2 cellular contexts compared by ENCODE assay signal in genomic region chr17:75698659-75699058, GRCh38.
TF ChIP-seq lines count a peak whose summit lies in the region.

No MANE protein-coding gene starts in this region.

TF ChIP-seq in HepG2, 621 proteins besides CTCF, POLR2A, EP300 and RAD21:
- TF ChIP-seq ZNF652 (CRISPR knock-in tag; IDR thresholded peaks at IDR 0.05; ENCODE audit: borderline replicate concordance, low read depth) (peak; percentile 54; the same call in 1 of the 2 replicates), SNAPC5 (CRISPR knock-in tag; IDR thresholded peaks at IDR 0.05; ENCODE audit: borderline replicate concordance) (no peak), ZKSCAN8 (CRISPR knock-in tag; IDR thresholded peaks at IDR 0.05; ENCODE audit: borderline replicate concordance) (0 out of 2 replicates have a peak, but pooled peaks have one; percentile 6), ZNF615 (CRISPR knock-in tag; IDR thresholded peaks at IDR 0.05; ENCODE audit: borderline replicate concordance) (no peak)
- TF ChIP-seq, protein P1, sequence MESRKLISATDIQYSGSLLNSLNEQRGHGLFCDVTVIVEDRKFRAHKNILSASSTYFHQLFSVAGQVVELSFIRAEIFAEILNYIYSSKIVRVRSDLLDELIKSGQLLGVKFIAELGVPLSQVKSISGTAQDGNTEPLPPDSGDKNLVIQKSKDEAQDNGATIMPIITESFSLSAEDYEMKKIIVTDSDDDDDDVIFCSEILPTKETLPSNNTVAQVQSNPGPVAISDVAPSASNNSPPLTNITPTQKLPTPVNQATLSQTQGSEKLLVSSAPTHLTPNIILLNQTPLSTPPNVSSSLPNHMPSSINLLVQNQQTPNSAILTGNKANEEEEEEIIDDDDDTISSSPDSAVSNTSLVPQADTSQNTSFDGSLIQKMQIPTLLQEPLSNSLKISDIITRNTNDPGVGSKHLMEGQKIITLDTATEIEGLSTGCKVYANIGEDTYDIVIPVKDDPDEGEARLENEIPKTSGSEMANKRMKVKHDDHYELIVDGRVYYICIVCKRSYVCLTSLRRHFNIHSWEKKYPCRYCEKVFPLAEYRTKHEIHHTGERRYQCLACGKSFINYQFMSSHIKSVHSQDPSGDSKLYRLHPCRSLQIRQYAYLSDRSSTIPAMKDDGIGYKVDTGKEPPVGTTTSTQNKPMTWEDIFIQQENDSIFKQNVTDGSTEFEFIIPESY (CRISPR knock-in tag; IDR thresholded peaks at IDR 0.05): peak; percentile 80
- TF ChIP-seq, protein P2, sequence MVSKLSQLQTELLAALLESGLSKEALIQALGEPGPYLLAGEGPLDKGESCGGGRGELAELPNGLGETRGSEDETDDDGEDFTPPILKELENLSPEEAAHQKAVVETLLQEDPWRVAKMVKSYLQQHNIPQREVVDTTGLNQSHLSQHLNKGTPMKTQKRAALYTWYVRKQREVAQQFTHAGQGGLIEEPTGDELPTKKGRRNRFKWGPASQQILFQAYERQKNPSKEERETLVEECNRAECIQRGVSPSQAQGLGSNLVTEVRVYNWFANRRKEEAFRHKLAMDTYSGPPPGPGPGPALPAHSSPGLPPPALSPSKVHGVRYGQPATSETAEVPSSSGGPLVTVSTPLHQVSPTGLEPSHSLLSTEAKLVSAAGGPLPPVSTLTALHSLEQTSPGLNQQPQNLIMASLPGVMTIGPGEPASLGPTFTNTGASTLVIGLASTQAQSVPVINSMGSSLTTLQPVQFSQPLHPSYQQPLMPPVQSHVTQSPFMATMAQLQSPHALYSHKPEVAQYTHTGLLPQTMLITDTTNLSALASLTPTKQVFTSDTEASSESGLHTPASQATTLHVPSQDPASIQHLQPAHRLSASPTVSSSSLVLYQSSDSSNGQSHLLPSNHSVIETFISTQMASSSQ (IDR thresholded peaks at IDR 0.05; ENCODE audit: low read depth): peak; percentile 47
- TF ChIP-seq, protein P2 (CRISPR knock-in tag; IDR thresholded peaks at IDR 0.05; ENCODE audit: borderline replicate concordance): no peak; the same call in 1 of the 2 replicates
- TF ChIP-seq, protein P3, sequence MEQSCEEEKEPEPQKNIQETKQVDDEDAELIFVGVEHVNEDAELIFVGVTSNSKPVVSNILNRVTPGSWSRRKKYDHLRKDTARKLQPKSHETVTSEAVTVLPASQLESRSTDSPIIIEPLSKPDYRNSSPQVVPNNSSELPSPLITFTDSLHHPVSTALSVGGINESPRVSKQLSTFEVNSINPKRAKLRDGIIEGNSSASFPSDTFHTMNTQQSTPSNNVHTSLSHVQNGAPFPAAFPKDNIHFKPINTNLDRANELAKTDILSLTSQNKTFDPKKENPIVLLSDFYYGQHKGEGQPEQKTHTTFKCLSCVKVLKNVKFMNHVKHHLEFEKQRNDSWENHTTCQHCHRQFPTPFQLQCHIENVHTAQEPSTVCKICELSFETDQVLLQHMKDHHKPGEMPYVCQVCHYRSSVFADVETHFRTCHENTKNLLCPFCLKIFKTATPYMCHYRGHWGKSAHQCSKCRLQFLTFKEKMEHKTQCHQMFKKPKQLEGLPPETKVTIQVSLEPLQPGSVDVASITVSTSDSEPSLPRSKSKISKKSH (CRISPR knock-in tag; IDR thresholded peaks at IDR 0.05; ENCODE audit: borderline replicate concordance): no peak

TF ChIP-seq in GM23338, 12 proteins besides CTCF, POLR2A, EP300 and RAD21:
- TF ChIP-seq NANOG (IDR thresholded peaks at IDR 0.05; ENCODE audit: borderline replicate concordance) (no peak), EZH2phosphoT487 (IDR thresholded peaks at IDR 0.05; ENCODE audit: unreplicated experiment) (no peak), JUNB (IDR thresholded peaks at IDR 0.05; ENCODE audit: unreplicated experiment) (no peak), CREB1 (CRISPR knock-in tag; IDR thresholded peaks at IDR 0.05; ENCODE audit: low read depth) (no peak), ZNF331 (CRISPR knock-in tag; IDR thresholded peaks at IDR 0.05; ENCODE audit: low read depth) (no peak), POLR2AphosphoS5 (IDR thresholded peaks at IDR 0.05; ENCODE audit: low read depth) (no peak), STAT1 (IDR thresholded peaks at IDR 0.05; ENCODE audit: unreplicated experiment) (no peak), EZH2 (IDR thresholded peaks at IDR 0.05; ENCODE audit: low read depth, unreplicated experiment) (no peak), ZNF114 (CRISPR knock-in tag; IDR thresholded peaks at IDR 0.05) (no peak)
- TF ChIP-seq, protein P4, sequence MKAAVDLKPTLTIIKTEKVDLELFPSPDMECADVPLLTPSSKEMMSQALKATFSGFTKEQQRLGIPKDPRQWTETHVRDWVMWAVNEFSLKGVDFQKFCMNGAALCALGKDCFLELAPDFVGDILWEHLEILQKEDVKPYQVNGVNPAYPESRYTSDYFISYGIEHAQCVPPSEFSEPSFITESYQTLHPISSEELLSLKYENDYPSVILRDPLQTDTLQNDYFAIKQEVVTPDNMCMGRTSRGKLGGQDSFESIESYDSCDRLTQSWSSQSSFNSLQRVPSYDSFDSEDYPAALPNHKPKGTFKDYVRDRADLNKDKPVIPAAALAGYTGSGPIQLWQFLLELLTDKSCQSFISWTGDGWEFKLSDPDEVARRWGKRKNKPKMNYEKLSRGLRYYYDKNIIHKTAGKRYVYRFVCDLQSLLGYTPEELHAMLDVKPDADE (IDR thresholded peaks at IDR 0.05): no peak
- TF ChIP-seq, protein P5, sequence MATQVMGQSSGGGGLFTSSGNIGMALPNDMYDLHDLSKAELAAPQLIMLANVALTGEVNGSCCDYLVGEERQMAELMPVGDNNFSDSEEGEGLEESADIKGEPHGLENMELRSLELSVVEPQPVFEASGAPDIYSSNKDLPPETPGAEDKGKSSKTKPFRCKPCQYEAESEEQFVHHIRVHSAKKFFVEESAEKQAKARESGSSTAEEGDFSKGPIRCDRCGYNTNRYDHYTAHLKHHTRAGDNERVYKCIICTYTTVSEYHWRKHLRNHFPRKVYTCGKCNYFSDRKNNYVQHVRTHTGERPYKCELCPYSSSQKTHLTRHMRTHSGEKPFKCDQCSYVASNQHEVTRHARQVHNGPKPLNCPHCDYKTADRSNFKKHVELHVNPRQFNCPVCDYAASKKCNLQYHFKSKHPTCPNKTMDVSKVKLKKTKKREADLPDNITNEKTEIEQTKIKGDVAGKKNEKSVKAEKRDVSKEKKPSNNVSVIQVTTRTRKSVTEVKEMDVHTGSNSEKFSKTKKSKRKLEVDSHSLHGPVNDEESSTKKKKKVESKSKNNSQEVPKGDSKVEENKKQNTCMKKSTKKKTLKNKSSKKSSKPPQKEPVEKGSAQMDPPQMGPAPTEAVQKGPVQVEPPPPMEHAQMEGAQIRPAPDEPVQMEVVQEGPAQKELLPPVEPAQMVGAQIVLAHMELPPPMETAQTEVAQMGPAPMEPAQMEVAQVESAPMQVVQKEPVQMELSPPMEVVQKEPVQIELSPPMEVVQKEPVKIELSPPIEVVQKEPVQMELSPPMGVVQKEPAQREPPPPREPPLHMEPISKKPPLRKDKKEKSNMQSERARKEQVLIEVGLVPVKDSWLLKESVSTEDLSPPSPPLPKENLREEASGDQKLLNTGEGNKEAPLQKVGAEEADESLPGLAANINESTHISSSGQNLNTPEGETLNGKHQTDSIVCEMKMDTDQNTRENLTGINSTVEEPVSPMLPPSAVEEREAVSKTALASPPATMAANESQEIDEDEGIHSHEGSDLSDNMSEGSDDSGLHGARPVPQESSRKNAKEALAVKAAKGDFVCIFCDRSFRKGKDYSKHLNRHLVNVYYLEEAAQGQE (IDR thresholded peaks at IDR 0.05; ENCODE audit: unreplicated experiment): no peak
- TF ChIP-seq, protein P6, sequence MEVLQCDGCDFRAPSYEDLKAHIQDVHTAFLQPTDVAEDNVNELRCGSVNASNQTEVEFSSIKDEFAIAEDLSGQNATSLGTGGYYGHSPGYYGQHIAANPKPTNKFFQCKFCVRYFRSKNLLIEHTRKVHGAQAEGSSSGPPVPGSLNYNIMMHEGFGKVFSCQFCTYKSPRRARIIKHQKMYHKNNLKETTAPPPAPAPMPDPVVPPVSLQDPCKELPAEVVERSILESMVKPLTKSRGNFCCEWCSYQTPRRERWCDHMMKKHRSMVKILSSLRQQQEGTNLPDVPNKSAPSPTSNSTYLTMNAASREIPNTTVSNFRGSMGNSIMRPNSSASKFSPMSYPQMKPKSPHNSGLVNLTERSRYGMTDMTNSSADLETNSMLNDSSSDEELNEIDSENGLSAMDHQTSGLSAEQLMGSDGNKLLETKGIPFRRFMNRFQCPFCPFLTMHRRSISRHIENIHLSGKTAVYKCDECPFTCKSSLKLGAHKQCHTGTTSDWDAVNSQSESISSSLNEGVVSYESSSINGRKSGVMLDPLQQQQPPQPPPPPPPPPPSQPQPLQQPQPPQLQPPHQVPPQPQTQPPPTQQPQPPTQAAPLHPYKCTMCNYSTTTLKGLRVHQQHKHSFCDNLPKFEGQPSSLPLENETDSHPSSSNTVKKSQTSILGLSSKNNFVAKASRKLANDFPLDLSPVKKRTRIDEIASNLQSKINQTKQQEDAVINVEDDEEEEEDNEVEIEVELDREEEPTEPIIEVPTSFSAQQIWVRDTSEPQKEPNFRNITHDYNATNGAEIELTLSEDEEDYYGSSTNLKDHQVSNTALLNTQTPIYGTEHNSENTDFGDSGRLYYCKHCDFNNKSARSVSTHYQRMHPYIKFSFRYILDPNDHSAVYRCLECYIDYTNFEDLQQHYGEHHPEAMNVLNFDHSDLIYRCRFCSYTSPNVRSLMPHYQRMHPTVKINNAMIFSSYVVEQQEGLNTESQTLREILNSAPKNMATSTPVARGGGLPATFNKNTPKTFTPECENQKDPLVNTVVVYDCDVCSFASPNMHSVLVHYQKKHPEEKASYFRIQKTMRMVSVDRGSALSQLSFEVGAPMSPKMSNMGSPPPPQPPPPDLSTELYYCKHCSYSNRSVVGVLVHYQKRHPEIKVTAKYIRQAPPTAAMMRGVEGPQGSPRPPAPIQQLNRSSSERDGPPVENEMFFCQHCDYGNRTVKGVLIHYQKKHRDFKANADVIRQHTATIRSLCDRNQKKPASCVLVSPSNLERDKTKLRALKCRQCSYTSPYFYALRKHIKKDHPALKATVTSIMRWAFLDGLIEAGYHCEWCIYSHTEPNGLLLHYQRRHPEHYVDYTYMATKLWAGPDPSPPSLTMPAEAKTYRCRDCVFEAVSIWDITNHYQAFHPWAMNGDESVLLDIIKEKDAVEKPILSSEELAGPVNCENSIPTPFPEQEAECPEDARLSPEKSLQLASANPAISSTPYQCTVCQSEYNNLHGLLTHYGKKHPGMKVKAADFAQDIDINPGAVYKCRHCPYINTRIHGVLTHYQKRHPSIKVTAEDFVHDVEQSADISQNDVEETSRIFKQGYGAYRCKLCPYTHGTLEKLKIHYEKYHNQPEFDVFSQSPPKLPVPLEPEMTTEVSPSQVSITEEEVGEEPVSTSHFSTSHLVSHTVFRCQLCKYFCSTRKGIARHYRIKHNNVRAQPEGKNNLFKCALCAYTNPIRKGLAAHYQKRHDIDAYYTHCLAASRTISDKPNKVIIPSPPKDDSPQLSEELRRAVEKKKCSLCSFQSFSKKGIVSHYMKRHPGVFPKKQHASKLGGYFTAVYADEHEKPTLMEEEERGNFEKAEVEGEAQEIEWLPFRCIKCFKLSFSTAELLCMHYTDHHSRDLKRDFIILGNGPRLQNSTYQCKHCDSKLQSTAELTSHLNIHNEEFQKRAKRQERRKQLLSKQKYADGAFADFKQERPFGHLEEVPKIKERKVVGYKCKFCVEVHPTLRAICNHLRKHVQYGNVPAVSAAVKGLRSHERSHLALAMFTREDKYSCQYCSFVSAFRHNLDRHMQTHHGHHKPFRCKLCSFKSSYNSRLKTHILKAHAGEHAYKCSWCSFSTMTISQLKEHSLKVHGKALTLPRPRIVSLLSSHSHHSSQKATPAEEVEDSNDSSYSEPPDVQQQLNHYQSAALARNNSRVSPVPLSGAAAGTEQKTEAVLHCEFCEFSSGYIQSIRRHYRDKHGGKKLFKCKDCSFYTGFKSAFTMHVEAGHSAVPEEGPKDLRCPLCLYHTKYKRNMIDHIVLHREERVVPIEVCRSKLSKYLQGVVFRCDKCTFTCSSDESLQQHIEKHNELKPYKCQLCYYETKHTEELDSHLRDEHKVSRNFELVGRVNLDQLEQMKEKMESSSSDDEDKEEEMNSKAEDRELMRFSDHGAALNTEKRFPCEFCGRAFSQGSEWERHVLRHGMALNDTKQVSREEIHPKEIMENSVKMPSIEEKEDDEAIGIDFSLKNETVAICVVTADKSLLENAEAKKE (CRISPR knock-in tag; IDR thresholded peaks at IDR 0.05): no peak
